In genomic region chr6:19896580-19897010, GRCh38 we compare ENCODE assay signal across 2 cellular contexts.
A peak's percentile ranks its signal among the peaks of the same experiment; 100 is the strongest.
TF ChIP-seq lines count a peak whose summit lies in the region.

No MANE protein-coding gene starts in this region.

TF ChIP-seq in GM23338, 12 proteins besides CTCF, POLR2A, EP300 and RAD21:
- no peak for TF ChIP-seq ZNF331 (CRISPR knock-in tag; IDR thresholded peaks at IDR 0.05; ENCODE audit: low read depth)
- peak; percentile 45; the same call in 1 of the 2 replicates for TF ChIP-seq ZNF462 (CRISPR knock-in tag; IDR thresholded peaks at IDR 0.05)
TF ChIP-seq in GM23338: peak in this region for 1.

TF ChIP-seq in K562, 482 proteins besides CTCF, POLR2A, EP300 and RAD21:
- TF ChIP-seq ZNF408 (CRISPR knock-in tag; IDR thresholded peaks at IDR 0.05; ENCODE audit: low read depth), result no peak
- TF ChIP-seq CHD2 (IDR thresholded peaks at IDR 0.05; ENCODE audit: low read depth, low read length), result no peak
- TF ChIP-seq CSDE1 (IDR thresholded peaks at IDR 0.05), result no peak
- peak; percentile 9; the same call in 1 of the 2 replicates for TF ChIP-seq NFIC (IDR thresholded peaks at IDR 0.05)
- TF ChIP-seq RHOXF2B (CRISPR knock-in tag; conservative IDR thresholded peaks at IDR 0.05), result no peak
